10 cellular contexts compared by ENCODE assay signal in genomic region chr17:67443931-67444597, GRCh38.
DNase-seq lines count a peak whose midpoint lies in the region; ATAC-seq, FAIRE-seq and TF ChIP-seq lines count a peak whose summit lies in the region.
"Had no signal": no experiment of that assay in that cellular context is flagged by ENCODE, and none has a peak within 500 bp of the region (broad histone marks: within the 10 kb centered on the region; RNA-seq: fewer than 3 reads in every experiment).

No MANE protein-coding gene starts in this region.

- H3K27me3 ChIP-seq in prostate gland (replicated peaks; ENCODE audit: insufficient read depth) (no peaks in the 10 kb centered on the region), small intestine (ENCODE audit: control insufficient read depth in 2 of 2, insufficient read depth in 2 of 2, low read length in 2 of 2) (no peaks in the 10 kb centered on the region)

- no peak overlapping the region for H3K27ac Mint-ChIP-seq in activated T-helper 2 cell treated with anti-CD3 and anti-CD28 coated beads, Interferon-gamma antibody, Interleukin-2, Interleukin-4, amounts not matched to agents 10 μg/mL and 5 μg/mL and 100 μg/mL, durations not matched to agents 14 hours and 24 hours and 36 hours
- H3K27ac Mint-ChIP-seq: IgD-negative memory B cell had no signal

- no peaks in the 10 kb centered on the region for H3K9me3 Mint-ChIP-seq in activated T-helper 2 cell treated with anti-CD3 and anti-CD28 coated beads, Interferon-gamma antibody, Interleukin-2, Interleukin-4, amounts not matched to agents 10 μg/mL and 5 μg/mL and 100 μg/mL, durations not matched to agents 14 hours and 24 hours and 36 hours
- H3K9me3 Mint-ChIP-seq: IgD-negative memory B cell had no signal

- H3K27me3 Mint-ChIP-seq in activated T-helper 2 cell treated with anti-CD3 and anti-CD28 coated beads, Interferon-gamma antibody, Interleukin-2, Interleukin-4, amounts not matched to agents 10 μg/mL and 5 μg/mL and 100 μg/mL, durations not matched to agents 14 hours and 24 hours and 36 hours (ENCODE audit: low read depth), result no peaks in the 10 kb centered on the region
- H3K27me3 Mint-ChIP-seq: IgD-negative memory B cell had no signal

- no peaks in the 10 kb centered on the region for H3K9me3 ChIP-seq in prostate gland
- no peaks in the 10 kb centered on the region for H3K9me3 ChIP-seq in small intestine (ENCODE audit: control insufficient read depth, low read depth)

- H3K27ac ChIP-seq in prostate gland, result peak overlapping the region; percentile 24 to 33
- H3K27ac ChIP-seq in small intestine (ENCODE audit: low read depth in 1 of 2, low read length in 1 of 2), result peak overlapping the region in 1 of 2 donors; percentile 77

- peaks cover 30% of the 10 kb centered on the region for H3K4me1 Mint-ChIP-seq in activated T-helper 2 cell treated with anti-CD3 and anti-CD28 coated beads, Interferon-gamma antibody, Interleukin-2, Interleukin-4, amounts not matched to agents 10 μg/mL and 5 μg/mL and 100 μg/mL, durations not matched to agents 14 hours and 24 hours and 36 hours (ENCODE audit: low read depth)

- H3K4me3 Mint-ChIP-seq in activated T-helper 2 cell treated with anti-CD3 and anti-CD28 coated beads, Interferon-gamma antibody, Interleukin-2, Interleukin-4, amounts not matched to agents 10 μg/mL and 5 μg/mL and 100 μg/mL, durations not matched to agents 14 hours and 24 hours and 36 hours (ENCODE audit: low read depth), result no peak overlapping the region
- H3K4me3 Mint-ChIP-seq: IgD-negative memory B cell had no signal

- H3K4me1 ChIP-seq in prostate gland (replicated peaks), result no peaks in the 10 kb centered on the region
- H3K4me1 ChIP-seq in small intestine (ENCODE audit: control insufficient read depth in 2 of 2, insufficient read depth in 1 of 2, low read depth in 1 of 2, low read length in 1 of 2), result peaks cover 0 to 11% of the 10 kb centered on the region in 2 donors

- WGBS in prostate gland, result 38% methylated on average over 6 of the region's 6 CpGs
- 72 to 86% (median 84%) methylated on average over 6 of the region's 6 CpGs for WGBS in small intestine, 3 donors

- no peak for TF ChIP-seq POLR2A in prostate gland (IDR thresholded peaks at IDR 0.05)

- no peak overlapping the region for H3K4me3 ChIP-seq in prostate gland
- no peak overlapping the region for H3K4me3 ChIP-seq in small intestine (ENCODE audit: low read depth in 1 of 2, low read length in 2 of 2)

- no peak for FAIRE-seq in small intestine (lab: Jason Lieb, UNC)
- FAIRE-seq: TTC549 had no signal

- TF ChIP-seq CTCF in prostate gland (IDR thresholded peaks at IDR 0.05), result no peak

- peaks cover 5% of the 10 kb centered on the region for H3K36me3 Mint-ChIP-seq in activated T-helper 2 cell treated with anti-CD3 and anti-CD28 coated beads, Interferon-gamma antibody, Interleukin-2, Interleukin-4, amounts not matched to agents 10 μg/mL and 5 μg/mL and 100 μg/mL, durations not matched to agents 14 hours and 24 hours and 36 hours (ENCODE audit: low read depth)

- ATAC-seq in SK-N-SH treated with all-trans-retinoic acid at 6 μM for 48 hours, result peak; percentile 67

- H3K36me3 ChIP-seq in prostate gland (no peaks in the 10 kb centered on the region), small intestine (ENCODE audit: control insufficient read depth in 2 of 2, insufficient read depth in 2 of 2, low read length in 2 of 2) (no peaks in the 10 kb centered on the region)

- intact Hi-C loops in prostate gland (cut with DNase I), result no loop called here
- intact Hi-C loops in activated T-helper 2 cell treated with anti-CD3 and anti-CD28 coated beads, Interferon-gamma antibody, Interleukin-2, Interleukin-4, amounts not matched to agents 10 μg/mL and 5 μg/mL and 100 μg/mL, durations not matched to agents 14 hours and 24 hours and 36 hours (cut with micrococcal nuclease), result no loop called here

- DNase-seq in EH (ENCODE audit: low read depth) (peak; percentile 52), fibroblast of the conjunctiva (ENCODE audit: low read depth) (peak; percentile 24), prostate gland (ENCODE audit: low spot score) (peak; percentile 4), small intestine (no peak), SIG-M5 (lab: John Stamatoyannopoulos, UW) (no peak)
- DNase-seq in activated CD8-positive, alpha-beta memory T cell treated with anti-CD3 and anti-CD28 coated beads, Interleukin-2, amount 50 U/mL, for 4 hours, result no peak
- DNase-seq in activated T-helper 2 cell treated with anti-CD3 and anti-CD28 coated beads, Interferon-gamma antibody, Interleukin-2, Interleukin-4, amounts not matched to agents 10 μg/mL and 5 μg/mL and 100 μg/mL, durations not matched to agents 14 hours and 24 hours and 36 hours (ENCODE audit: low spot score), result no peak

TF ChIP-seq in SK-N-SH treated with all-trans-retinoic acid at 6 μM for 48 hours, 23 proteins besides CTCF, POLR2A, EP300 and RAD21:
- peak; percentile 71; the same call in 1 of the 2 replicates for TF ChIP-seq CSRNP3 (CRISPR knock-in tag; IDR thresholded peaks at IDR 0.05)
- TF ChIP-seq ARNTL (CRISPR knock-in tag; IDR thresholded peaks at IDR 0.05; ENCODE audit: borderline replicate concordance, low read depth), result no peak
- peak; percentile 53; the same call in 1 of the 2 replicates for TF ChIP-seq RARB (CRISPR knock-in tag; IDR thresholded peaks at IDR 0.05)
- peak; percentile 39; the same call in 1 of the 2 replicates for TF ChIP-seq TOX (CRISPR knock-in tag; IDR thresholded peaks at IDR 0.05; ENCODE audit: borderline replicate concordance)
- peak; percentile 82; the same call in 1 of the 2 replicates for TF ChIP-seq TSHZ2 (CRISPR knock-in tag; IDR thresholded peaks at IDR 0.05)
- no peak for TF ChIP-seq ZFP30 (CRISPR knock-in tag; IDR thresholded peaks at IDR 0.05)
- 0 out of 2 replicates have a peak, but pooled peaks have one; percentile 52 for TF ChIP-seq ESRRG (CRISPR knock-in tag; IDR thresholded peaks at IDR 0.05)
- TF ChIP-seq CREB5 (CRISPR knock-in tag; IDR thresholded peaks at IDR 0.05; ENCODE audit: low read depth), result peak; percentile 20; the same call in 1 of the 2 replicates
- TF ChIP-seq ZFP3 (CRISPR knock-in tag; IDR thresholded peaks at IDR 0.05), result 0 out of 2 replicates have a peak, but pooled peaks have one; percentile 75
- peak; percentile 90 for TF ChIP-seq TCF4 (CRISPR knock-in tag; IDR thresholded peaks at IDR 0.05; ENCODE audit: borderline replicate concordance)

Comparison
In these comparisons a context has a peak if more than half of its experiments do, and no peak if none do; other contexts are left out.
1. DNase-seq: peak in EH (single experiment), fibroblast of the conjunctiva (single experiment) and prostate gland (single experiment); none in activated CD8-positive, alpha-beta memory T cell treated with anti-CD3 and anti-CD28 coated beads, Interleukin-2, amount 50 U/mL, for 4 hours (single experiment), small intestine (single experiment), SIG-M5 (single experiment) and activated T-helper 2 cell treated with anti-CD3 and anti-CD28 coated beads, Interferon-gamma antibody, Interleukin-2, Interleukin-4, amounts not matched to agents 10 μg/mL and 5 μg/mL and 100 μg/mL, durations not matched to agents 14 hours and 24 hours and 36 hours (single experiment).